In genomic region chr9:81633952-81634421, GRCh38 we compare ENCODE assay signal across 1 cellular context.
TF ChIP-seq lines count a peak whose summit lies in the region.

No MANE protein-coding gene starts in this region.

TF ChIP-seq in HepG2, 621 proteins besides CTCF, POLR2A, EP300 and RAD21 (continued from another document and continues in another):
- TF ChIP-seq ZBTB39 (CRISPR knock-in tag; IDR thresholded peaks at IDR 0.05) (0 out of 2 replicates have a peak, but pooled peaks have one; percentile 60), TBX3 (IDR thresholded peaks at IDR 0.05; ENCODE audit: borderline replicate concordance) (0 out of 2 replicates have a peak, but pooled peaks have one; percentile 20), BHLHE40 (IDR thresholded peaks at IDR 0.05; ENCODE audit: low read length) (no peak), ELF3 (CRISPR knock-in tag; IDR thresholded peaks at IDR 0.05) (peak; percentile 38; the same call in 1 of the 2 replicates), ZNF709 (CRISPR knock-in tag; IDR thresholded peaks at IDR 0.05) (peak; percentile 99), KDM6A (CRISPR knock-in tag; IDR thresholded peaks at IDR 0.05; ENCODE audit: low read depth) (peak; percentile 69), MAFF (IDR thresholded peaks at IDR 0.05; ENCODE audit: low read depth, low read length) (peak; percentile 72), DR1 (CRISPR knock-in tag; IDR thresholded peaks at IDR 0.05) (no peak), ZXDC (CRISPR knock-in tag; IDR thresholded peaks at IDR 0.05) (no peak), ZNF234 (CRISPR knock-in tag; conservative IDR thresholded peaks at IDR 0.05) (no peak), ZNF10 (CRISPR knock-in tag; IDR thresholded peaks at IDR 0.05; ENCODE audit: borderline replicate concordance, low read depth) (no peak), ESRRA (CRISPR knock-in tag; IDR thresholded peaks at IDR 0.05; ENCODE audit: low read depth) (0 out of 2 replicates have a peak, but pooled peaks have one; percentile 26), KDM1A (CRISPR knock-in tag; IDR thresholded peaks at IDR 0.05) (peak; percentile 57; the same call in 1 of the 2 replicates), SOX5 (CRISPR knock-in tag; IDR thresholded peaks at IDR 0.05; ENCODE audit: borderline replicate concordance) (peak; percentile 70; the same call in 1 of the 2 replicates), BCL6 (CRISPR knock-in tag; IDR thresholded peaks at IDR 0.05) (peak; percentile 63; the same call in 1 of the 2 replicates), ASH2L (IDR thresholded peaks at IDR 0.05; ENCODE audit: insufficient read length, low read depth, low read length) (peak; percentile 36), HNF1B (CRISPR knock-in tag; IDR thresholded peaks at IDR 0.05) (peak; percentile 64; the same call in 1 of the 2 replicates), GZF1 (CRISPR knock-in tag; IDR thresholded peaks at IDR 0.05) (no peak), ZBTB7B (CRISPR knock-in tag; IDR thresholded peaks at IDR 0.05) (0 out of 2 replicates have a peak, but pooled peaks have one; percentile 36), RFX5 (IDR thresholded peaks at IDR 0.05; ENCODE audit: low read depth, low read length) (no peak), ZFAT (CRISPR knock-in tag; conservative IDR thresholded peaks at IDR 0.05) (no peak), ARNT2 (CRISPR knock-in tag; IDR thresholded peaks at IDR 0.05; ENCODE audit: low read depth) (0 out of 2 replicates have a peak, but pooled peaks have one; percentile 46), CREM (IDR thresholded peaks at IDR 0.05) (peak; percentile 38; the same call in 1 of the 2 replicates), CREM (CRISPR knock-in tag; IDR thresholded peaks at IDR 0.05) (no peak), HNF4A (CRISPR knock-in tag; IDR thresholded peaks at IDR 0.05) (peak; percentile 92), ZSCAN9 (CRISPR knock-in tag; IDR thresholded peaks at IDR 0.05; ENCODE audit: borderline replicate concordance) (0 out of 2 replicates have a peak, but pooled peaks have one; percentile 19), CBFB (CRISPR knock-in tag; IDR thresholded peaks at IDR 0.05) (0 out of 2 replicates have a peak, but pooled peaks have one; percentile 20), MIXL1 (CRISPR knock-in tag; IDR thresholded peaks at IDR 0.05) (peak; percentile 60; the same call in 1 of the 2 replicates), ZNF430 (CRISPR knock-in tag; IDR thresholded peaks at IDR 0.05) (0 out of 2 replicates have a peak, but pooled peaks have one; percentile 51), ARNT (IDR thresholded peaks at IDR 0.05) (no peak), ZNF549 (CRISPR knock-in tag; IDR thresholded peaks at IDR 0.05) (no peak), KLF13 (CRISPR knock-in tag; IDR thresholded peaks at IDR 0.05) (no peak)
- TF ChIP-seq, protein P1, sequence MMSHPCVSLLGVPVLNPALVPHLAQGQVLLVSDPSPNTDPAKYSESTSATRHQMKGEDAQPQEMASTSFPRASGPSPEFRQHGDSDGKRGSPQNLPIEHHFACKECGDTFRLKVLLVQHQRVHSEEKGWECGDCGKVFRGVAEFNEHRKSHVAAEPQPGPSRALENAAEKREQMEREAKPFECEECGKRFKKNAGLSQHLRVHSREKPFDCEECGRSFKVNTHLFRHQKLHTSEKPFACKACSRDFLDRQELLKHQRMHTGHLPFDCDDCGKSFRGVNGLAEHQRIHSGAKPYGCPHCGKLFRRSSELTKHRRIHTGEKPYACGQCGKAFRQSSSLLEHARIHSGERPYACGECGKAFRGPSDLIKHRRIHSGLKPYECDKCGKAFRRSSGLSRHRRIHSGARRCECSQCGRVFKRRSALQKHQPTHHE (CRISPR knock-in tag; IDR thresholded peaks at IDR 0.05; ENCODE audit: borderline replicate concordance), result no peak
- TF ChIP-seq, protein P2, sequence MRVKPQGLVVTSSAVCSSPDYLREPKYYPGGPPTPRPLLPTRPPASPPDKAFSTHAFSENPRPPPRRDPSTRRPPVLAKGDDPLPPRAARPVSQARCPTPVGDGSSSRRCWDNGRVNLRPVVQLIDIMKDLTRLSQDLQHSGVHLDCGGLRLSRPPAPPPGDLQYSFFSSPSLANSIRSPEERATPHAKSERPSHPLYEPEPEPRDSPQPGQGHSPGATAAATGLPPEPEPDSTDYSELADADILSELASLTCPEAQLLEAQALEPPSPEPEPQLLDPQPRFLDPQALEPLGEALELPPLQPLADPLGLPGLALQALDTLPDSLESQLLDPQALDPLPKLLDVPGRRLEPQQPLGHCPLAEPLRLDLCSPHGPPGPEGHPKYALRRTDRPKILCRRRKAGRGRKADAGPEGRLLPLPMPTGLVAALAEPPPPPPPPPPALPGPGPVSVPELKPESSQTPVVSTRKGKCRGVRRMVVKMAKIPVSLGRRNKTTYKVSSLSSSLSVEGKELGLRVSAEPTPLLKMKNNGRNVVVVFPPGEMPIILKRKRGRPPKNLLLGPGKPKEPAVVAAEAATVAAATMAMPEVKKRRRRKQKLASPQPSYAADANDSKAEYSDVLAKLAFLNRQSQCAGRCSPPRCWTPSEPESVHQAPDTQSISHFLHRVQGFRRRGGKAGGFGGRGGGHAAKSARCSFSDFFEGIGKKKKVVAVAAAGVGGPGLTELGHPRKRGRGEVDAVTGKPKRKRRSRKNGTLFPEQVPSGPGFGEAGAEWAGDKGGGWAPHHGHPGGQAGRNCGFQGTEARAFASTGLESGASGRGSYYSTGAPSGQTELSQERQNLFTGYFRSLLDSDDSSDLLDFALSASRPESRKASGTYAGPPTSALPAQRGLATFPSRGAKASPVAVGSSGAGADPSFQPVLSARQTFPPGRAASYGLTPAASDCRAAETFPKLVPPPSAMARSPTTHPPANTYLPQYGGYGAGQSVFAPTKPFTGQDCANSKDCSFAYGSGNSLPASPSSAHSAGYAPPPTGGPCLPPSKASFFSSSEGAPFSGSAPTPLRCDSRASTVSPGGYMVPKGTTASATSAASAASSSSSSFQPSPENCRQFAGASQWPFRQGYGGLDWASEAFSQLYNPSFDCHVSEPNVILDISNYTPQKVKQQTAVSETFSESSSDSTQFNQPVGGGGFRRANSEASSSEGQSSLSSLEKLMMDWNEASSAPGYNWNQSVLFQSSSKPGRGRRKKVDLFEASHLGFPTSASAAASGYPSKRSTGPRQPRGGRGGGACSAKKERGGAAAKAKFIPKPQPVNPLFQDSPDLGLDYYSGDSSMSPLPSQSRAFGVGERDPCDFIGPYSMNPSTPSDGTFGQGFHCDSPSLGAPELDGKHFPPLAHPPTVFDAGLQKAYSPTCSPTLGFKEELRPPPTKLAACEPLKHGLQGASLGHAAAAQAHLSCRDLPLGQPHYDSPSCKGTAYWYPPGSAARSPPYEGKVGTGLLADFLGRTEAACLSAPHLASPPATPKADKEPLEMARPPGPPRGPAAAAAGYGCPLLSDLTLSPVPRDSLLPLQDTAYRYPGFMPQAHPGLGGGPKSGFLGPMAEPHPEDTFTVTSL (CRISPR knock-in tag; IDR thresholded peaks at IDR 0.05; ENCODE audit: borderline replicate concordance), result peak; percentile 26; the same call in 1 of the 2 replicates
- TF ChIP-seq, protein P3, sequence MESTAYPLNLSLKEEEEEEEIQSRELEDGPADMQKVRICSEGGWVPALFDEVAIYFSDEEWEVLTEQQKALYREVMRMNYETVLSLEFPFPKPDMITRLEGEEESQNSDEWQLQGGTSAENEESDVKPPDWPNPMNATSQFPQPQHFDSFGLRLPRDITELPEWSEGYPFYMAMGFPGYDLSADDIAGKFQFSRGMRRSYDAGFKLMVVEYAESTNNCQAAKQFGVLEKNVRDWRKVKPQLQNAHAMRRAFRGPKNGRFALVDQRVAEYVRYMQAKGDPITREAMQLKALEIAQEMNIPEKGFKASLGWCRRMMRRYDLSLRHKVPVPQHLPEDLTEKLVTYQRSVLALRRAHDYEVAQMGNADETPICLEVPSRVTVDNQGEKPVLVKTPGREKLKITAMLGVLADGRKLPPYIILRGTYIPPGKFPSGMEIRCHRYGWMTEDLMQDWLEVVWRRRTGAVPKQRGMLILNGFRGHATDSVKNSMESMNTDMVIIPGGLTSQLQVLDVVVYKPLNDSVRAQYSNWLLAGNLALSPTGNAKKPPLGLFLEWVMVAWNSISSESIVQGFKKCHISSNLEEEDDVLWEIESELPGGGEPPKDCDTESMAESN (CRISPR knock-in tag; conservative IDR thresholded peaks at IDR 0.05), result no peak
- TF ChIP-seq, protein P4, sequence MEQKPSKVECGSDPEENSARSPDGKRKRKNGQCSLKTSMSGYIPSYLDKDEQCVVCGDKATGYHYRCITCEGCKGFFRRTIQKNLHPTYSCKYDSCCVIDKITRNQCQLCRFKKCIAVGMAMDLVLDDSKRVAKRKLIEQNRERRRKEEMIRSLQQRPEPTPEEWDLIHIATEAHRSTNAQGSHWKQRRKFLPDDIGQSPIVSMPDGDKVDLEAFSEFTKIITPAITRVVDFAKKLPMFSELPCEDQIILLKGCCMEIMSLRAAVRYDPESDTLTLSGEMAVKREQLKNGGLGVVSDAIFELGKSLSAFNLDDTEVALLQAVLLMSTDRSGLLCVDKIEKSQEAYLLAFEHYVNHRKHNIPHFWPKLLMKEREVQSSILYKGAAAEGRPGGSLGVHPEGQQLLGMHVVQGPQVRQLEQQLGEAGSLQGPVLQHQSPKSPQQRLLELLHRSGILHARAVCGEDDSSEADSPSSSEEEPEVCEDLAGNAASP (CRISPR knock-in tag; IDR thresholded peaks at IDR 0.05; ENCODE audit: borderline replicate concordance), result 0 out of 2 replicates have a peak, but pooled peaks have one; percentile 55
- TF ChIP-seq, protein P5, sequence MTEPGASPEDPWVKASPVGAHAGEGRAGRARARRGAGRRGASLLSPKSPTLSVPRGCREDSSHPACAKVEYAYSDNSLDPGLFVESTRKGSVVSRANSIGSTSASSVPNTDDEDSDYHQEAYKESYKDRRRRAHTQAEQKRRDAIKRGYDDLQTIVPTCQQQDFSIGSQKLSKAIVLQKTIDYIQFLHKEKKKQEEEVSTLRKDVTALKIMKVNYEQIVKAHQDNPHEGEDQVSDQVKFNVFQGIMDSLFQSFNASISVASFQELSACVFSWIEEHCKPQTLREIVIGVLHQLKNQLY (CRISPR knock-in tag; IDR thresholded peaks at IDR 0.05), result peak; percentile 62; the same call in 1 of the 2 replicates
- TF ChIP-seq, protein P6, sequence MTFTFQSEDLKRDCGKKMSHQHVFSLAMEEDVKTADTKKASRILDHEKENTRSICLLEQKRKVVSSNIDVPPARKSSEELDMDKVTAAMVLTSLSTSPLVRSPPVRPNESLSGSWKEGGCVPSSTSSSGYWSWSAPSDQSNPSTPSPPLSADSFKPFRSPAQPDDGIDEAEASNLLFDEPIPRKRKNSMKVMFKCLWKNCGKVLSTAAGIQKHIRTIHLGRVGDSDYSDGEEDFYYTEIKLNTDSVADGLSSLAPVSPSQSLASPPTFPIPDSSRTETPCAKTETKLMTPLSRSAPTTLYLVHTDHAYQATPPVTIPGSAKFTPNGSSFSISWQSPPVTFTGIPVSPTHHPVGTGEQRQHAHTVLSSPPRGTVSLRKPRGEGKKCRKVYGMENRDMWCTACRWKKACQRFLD (CRISPR knock-in tag; IDR thresholded peaks at IDR 0.05; ENCODE audit: borderline replicate concordance), result no peak
- TF ChIP-seq, protein P7, sequence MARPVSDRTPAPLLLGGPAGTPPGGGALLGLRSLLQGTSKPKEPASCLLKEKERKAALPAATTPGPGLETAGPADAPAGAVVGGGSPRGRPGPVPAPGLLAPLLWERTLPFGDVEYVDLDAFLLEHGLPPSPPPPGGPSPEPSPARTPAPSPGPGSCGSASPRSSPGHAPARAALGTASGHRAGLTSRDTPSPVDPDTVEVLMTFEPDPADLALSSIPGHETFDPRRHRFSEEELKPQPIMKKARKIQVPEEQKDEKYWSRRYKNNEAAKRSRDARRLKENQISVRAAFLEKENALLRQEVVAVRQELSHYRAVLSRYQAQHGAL (CRISPR knock-in tag; IDR thresholded peaks at IDR 0.05; ENCODE audit: not compliant biosample characterization), result no peak
